Comparison of ENCODE assay signal across 8 cellular contexts in genomic region chr11:128848815-128849455, GRCh38. TPM values are rescaled to one million over a fixed set of nuclear protein-coding genes. Genes with fewer than 3 reads are reported as not detected.
DNase-seq lines count a peak whose midpoint lies in the region; ATAC-seq and TF ChIP-seq lines count a peak whose summit lies in the region.

No MANE protein-coding gene starts in this region.

- DNase-seq in AG08395 (ENCODE audit: low spot score) = peak; percentile 40
- peak; percentile 25 to 53 for DNase-seq in activated T-helper 1 cell treated with anti-CD3 and anti-CD28 coated beads, Interleukin-2, amount 50 U/mL, for 16 hours (ENCODE audit: low read depth in 1 of 2, low spot score in 1 of 2)
- DNase-seq in cardiac septum (ENCODE audit: low spot score) = peak; percentile 84
- DNase-seq in stimulated activated CD4-positive, alpha-beta T cell treated with anti-CD3 and anti-CD28 coated beads, Interleukin-1b, Interleukin-23, amount 100 ng/mL, for 24 hours (ENCODE audit: low read depth in 4 of 4, low spot score in 1 of 4) = peak; percentile 28 to 53 (median 38)
- DNase-seq in cerebellum (ENCODE audit: low spot score) = no peak

- ATAC-seq in GM18870 (IDR thresholded peaks at IDR 0.05; ENCODE audit: unreplicated experiment) (peak; percentile 78), HG03095 (IDR thresholded peaks at IDR 0.05; ENCODE audit: unreplicated experiment) (peak; percentile 88)

- intact Hi-C loops in cardiac septum (cut with DNase I) = no loop called here

TF ChIP-seq in PFSK-1, 5 proteins besides CTCF, POLR2A, EP300 and RAD21:
- TF ChIP-seq FOXP2 (optimal IDR thresholded peaks at IDR 0.05; ENCODE audit: borderline replicate concordance, extremely low read depth, extremely low read length, insufficient read depth) (peak; percentile 39), TAF1 (IDR thresholded peaks at IDR 0.05; ENCODE audit: borderline replicate concordance, insufficient read depth, low read length) (no peak)
TF ChIP-seq in PFSK-1: peak in this region for 1.

RNA-seq across cellular contexts. Expression of gene KCNJ1, which starts 18.2 kb away (rescaled TPM):
- polyA plus RNA-seq in PFSK-1 (2012; ENCODE audit: insufficient read length, low read depth) = not detected
- not detected for total RNA-seq in cardiac septum
- not detected for total RNA-seq in cerebellum

RNA-seq across cellular contexts. Expression of gene KCNJ5, which starts 42.2 kb away (rescaled TPM):
- polyA plus RNA-seq in PFSK-1 (2012; ENCODE audit: insufficient read length, low read depth) = not detected
- total RNA-seq in cardiac septum (12.1 TPM), cerebellum (0.82 TPM)
